ENCODE assay signal across 15 cellular contexts in the genomic region with DNA sequence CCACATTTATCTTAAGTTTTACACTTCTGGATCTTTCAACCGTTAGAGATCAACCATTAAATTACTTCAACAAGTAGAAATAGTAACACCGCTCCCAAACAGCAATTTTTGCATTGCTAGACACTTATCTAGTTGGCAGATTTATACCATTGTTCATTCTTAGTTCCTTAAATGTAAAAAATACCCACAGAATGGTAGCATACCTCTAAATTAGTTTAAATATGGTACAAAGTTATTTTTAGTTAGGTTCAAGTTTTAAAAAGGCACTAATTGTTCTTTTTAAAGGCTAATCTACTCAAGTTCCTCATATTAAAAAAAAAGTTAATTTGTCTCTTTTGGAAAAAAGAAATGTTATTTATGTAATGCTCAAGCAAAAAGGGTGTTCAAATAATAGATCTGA. TPM values are rescaled to one million over a fixed set of nuclear protein-coding genes. Genes with fewer than 3 reads are reported as not detected.
DNase-seq lines count a peak whose midpoint lies in the region; ATAC-seq and TF ChIP-seq lines count a peak whose summit lies in the region.
"Had no signal": no experiment of that assay in that cellular context is flagged by ENCODE, and none has a peak within 500 bp of the region (broad histone marks: within the 10 kb centered on the region; RNA-seq: fewer than 3 reads in every experiment).

No MANE protein-coding gene starts in this region.

- POLR2A ChIA-PET in CD4-positive, alpha-beta T cell (lab: Charles Lee): interaction anchor here (0.8 kb wide), 1 partner anchor 8 kb away, joined by 4 read pairs; a partner anchor contains a TSS

- H3K27me3 Mint-ChIP-seq in CD4-positive, alpha-beta T cell: no peaks in the 10 kb centered on the region
- H3K27me3 Mint-ChIP-seq in chondrocyte (ENCODE audit: low read depth): no peaks in the 10 kb centered on the region
- no peaks in the 10 kb centered on the region for H3K27me3 Mint-ChIP-seq in stimulated activated naive B cell treated with anti-CD40 and anti-IgM and Interleukin-4, amounts not matched to agents 10 μg/mL and 1 μg/mL and 100 μg/mL, for 72 hours

- DNase-seq in CD4-positive, alpha-beta T cell: no peak
- no peak for DNase-seq in chondrocyte (ENCODE audit: low spot score)
- DNase-seq in psoas muscle: no peak
- no peak for DNase-seq in prostate gland (ENCODE audit: low spot score)
- DNase-seq in stimulated activated CD4-positive, alpha-beta T cell treated with anti-CD3 and anti-CD28 coated beads, Interleukin-12 subunit alpha, Interleukin-12 subunit beta, amount 100 ng/mL, for 4 hours: no peak
- DNase-seq in stimulated activated naive B cell treated with anti-CD40 and anti-IgM and Interleukin-4, amounts not matched to agents 10 μg/mL and 1 μg/mL and 100 μg/mL, for 72 hours: no peak
- no peak for DNase-seq in NAMALWA (ENCODE audit: low spot score)
- DNase-seq: activated naive CD4-positive, alpha-beta T cell treated with anti-CD3 and anti-CD28 coated beads, Interleukin-2, amount 50 U/mL, for 16 hours; activated T-cell treated with anti-CD3 and anti-CD28 coated beads for 4 hours; Caco-2; esophagus squamous epithelium; NCI-H748 treated with DMSO at 0.1 percent for 48 hours; retina had no signal

- no peak overlapping the region for H3K9ac ChIP-seq in Loucy (ENCODE audit: low read depth, low read length, poor library complexity, severe bottlenecking)

- H3K9me3 Mint-ChIP-seq in CD4-positive, alpha-beta T cell: no peaks in the 10 kb centered on the region
- no peaks in the 10 kb centered on the region for H3K9me3 Mint-ChIP-seq in chondrocyte (ENCODE audit: low read depth)
- no peaks in the 10 kb centered on the region for H3K9me3 Mint-ChIP-seq in stimulated activated naive B cell treated with anti-CD40 and anti-IgM and Interleukin-4, amounts not matched to agents 10 μg/mL and 1 μg/mL and 100 μg/mL, for 72 hours

- no peak for TF ChIP-seq CTCF in CD4-positive, alpha-beta T cell (IDR thresholded peaks at IDR 0.05)
- no peak for TF ChIP-seq CTCF in Loucy (conservative IDR thresholded peaks at IDR 0.05; ENCODE audit: low read length)
- no peak for TF ChIP-seq CTCF in chondrocyte (IDR thresholded peaks at IDR 0.05)
- TF ChIP-seq CTCF in psoas muscle (IDR thresholded peaks at IDR 0.05): no peak
- no peak for TF ChIP-seq CTCF in prostate gland (IDR thresholded peaks at IDR 0.05)

- ATAC-seq in CD4-positive, alpha-beta T cell (ENCODE audit: poor library complexity): no peak
- no peak for ATAC-seq in psoas muscle
- no peak for ATAC-seq in stimulated activated naive B cell treated with anti-CD40 and anti-IgM and Interleukin-4, amounts not matched to agents 10 μg/mL and 1 μg/mL and 100 μg/mL, for 72 hours (replicated peaks)

- H3K36me3 ChIP-seq in Loucy (ENCODE audit: insufficient read depth, low read length) (no peaks in the 10 kb centered on the region), psoas muscle (ENCODE audit: insufficient read depth in 1 of 2, low read depth in 1 of 2) (peaks cover 0 to 18% of the 10 kb centered on the region in 2 donors), prostate gland (no peaks in the 10 kb centered on the region)

- peak overlapping the region; percentile 28 for H3K27ac Mint-ChIP-seq in CD4-positive, alpha-beta T cell
- H3K27ac Mint-ChIP-seq in chondrocyte (ENCODE audit: unreplicated experiment): peak overlapping the region; percentile 89
- no peak overlapping the region for H3K27ac Mint-ChIP-seq in stimulated activated naive B cell treated with anti-CD40 and anti-IgM and Interleukin-4, amounts not matched to agents 10 μg/mL and 1 μg/mL and 100 μg/mL, for 72 hours

- H3K4me1 Mint-ChIP-seq in CD4-positive, alpha-beta T cell (ENCODE audit: low read depth): peaks cover 81% of the 10 kb centered on the region
- peaks cover 87% of the 10 kb centered on the region for H3K4me1 Mint-ChIP-seq in chondrocyte (ENCODE audit: low read depth)
- peaks cover 14 to 46% of the 10 kb centered on the region in 2 donors for H3K4me1 Mint-ChIP-seq in stimulated activated naive B cell treated with anti-CD40 and anti-IgM and Interleukin-4, amounts not matched to agents 10 μg/mL and 1 μg/mL and 100 μg/mL, for 72 hours

- H4K20me1 ChIP-seq in Loucy (ENCODE audit: insufficient read depth, low read length, poor library complexity, severe bottlenecking): peaks cover 28% of the 10 kb centered on the region

- peaks cover 76% of the 10 kb centered on the region for H3K79me2 ChIP-seq in Loucy (ENCODE audit: insufficient read depth, low read length)

- H3K4me2 ChIP-seq in Loucy (ENCODE audit: low read depth, low read length, poor library complexity, severe bottlenecking): peak overlapping the region; percentile 53

- no peak overlapping the region for H3K27ac ChIP-seq in CD4-positive, alpha-beta T cell (ENCODE audit: low read depth, low read length)
- H3K27ac ChIP-seq in psoas muscle (peak overlapping the region; percentile 83), prostate gland (peak overlapping the region in 1 of 2 donors; percentile 20)
- H3K27ac ChIP-seq: body of pancreas had no signal

- intact Hi-C loops in CD4-positive, alpha-beta T cell (cut with DNase I, micrococcal nuclease): no loop called here
- intact Hi-C loops in psoas muscle (cut with DNase I): loop anchor here (5.0 to 10.0 kb wide), 4 partner anchors 32 to 52 kb away; no protein-coding TSS in a partner anchor
- intact Hi-C loops in prostate gland (cut with DNase I): no loop called here

- H3K4me3 ChIP-seq in Loucy (ENCODE audit: low read length, poor library complexity, severe bottlenecking): peak overlapping the region; percentile 38
- H3K4me3 ChIP-seq in psoas muscle: no peak overlapping the region
- H3K4me3 ChIP-seq in prostate gland: no peak overlapping the region
- H3K4me3 ChIP-seq: body of pancreas, esophagus squamous epithelium had no signal

- TF ChIP-seq POLR2A in prostate gland (IDR thresholded peaks at IDR 0.05): no peak

- no peak overlapping the region for H2AFZ ChIP-seq in Loucy (ENCODE audit: low read length)

- H3K4me3 Mint-ChIP-seq in CD4-positive, alpha-beta T cell: no peak overlapping the region
- H3K4me3 Mint-ChIP-seq in chondrocyte (ENCODE audit: unreplicated experiment): no peak overlapping the region
- H3K4me3 Mint-ChIP-seq in stimulated activated naive B cell treated with anti-CD40 and anti-IgM and Interleukin-4, amounts not matched to agents 10 μg/mL and 1 μg/mL and 100 μg/mL, for 72 hours: peak overlapping the region in 1 of 2 donors; percentile 25

- H3F3A ChIP-seq in Loucy (ENCODE audit: low read depth): no peaks in the 10 kb centered on the region

- H3K36me3 Mint-ChIP-seq in CD4-positive, alpha-beta T cell (ENCODE audit: low read depth): peaks cover 37% of the 10 kb centered on the region
- H3K36me3 Mint-ChIP-seq in chondrocyte (ENCODE audit: low read depth): peaks cover 3% of the 10 kb centered on the region
- H3K36me3 Mint-ChIP-seq in stimulated activated naive B cell treated with anti-CD40 and anti-IgM and Interleukin-4, amounts not matched to agents 10 μg/mL and 1 μg/mL and 100 μg/mL, for 72 hours: peaks cover 19 to 20% of the 10 kb centered on the region in 2 donors

- H3K27me3 ChIP-seq in CD4-positive, alpha-beta T cell (ENCODE audit: control insufficient read depth, insufficient read depth, low read length): no peaks in the 10 kb centered on the region
- H3K27me3 ChIP-seq in Loucy (ENCODE audit: insufficient read depth, low read length, poor library complexity, severe bottlenecking) (no peaks in the 10 kb centered on the region), psoas muscle (ENCODE audit: insufficient read depth in 3 of 3, low read length in 2 of 3) (no peaks in the 10 kb centered on the region), prostate gland (replicated peaks; ENCODE audit: insufficient read depth) (no peaks in the 10 kb centered on the region)
- H3K27me3 ChIP-seq: body of pancreas, esophagus squamous epithelium had no signal

- H3K9me2 ChIP-seq in Loucy (replicated peaks; ENCODE audit: low read depth, low read length): no peaks in the 10 kb centered on the region

- no peaks in the 10 kb centered on the region for H3K9me3 ChIP-seq in CD4-positive, alpha-beta T cell (ENCODE audit: control insufficient read depth, low read length)
- no peaks in the 10 kb centered on the region for H3K9me3 ChIP-seq in Loucy (ENCODE audit: insufficient read depth, low read depth, low read length)
- no peaks in the 10 kb centered on the region for H3K9me3 ChIP-seq in psoas muscle
- no peaks in the 10 kb centered on the region for H3K9me3 ChIP-seq in prostate gland
- H3K9me3 ChIP-seq: body of pancreas, Caco-2, esophagus squamous epithelium had no signal

- CTCF ChIA-PET in CD4-positive, alpha-beta T cell (lab: Charles Lee): interaction anchor here (0.9 kb wide), 1 partner anchor 8 kb away, joined by 3 read pairs; a partner anchor contains a TSS

- WGBS in psoas muscle, 3 donors: 20 to 45% (median 30%) methylated on average over 2 of the region's 2 CpGs
- 74% methylated on average over 2 of the region's 2 CpGs for WGBS in prostate gland

- peaks cover 44% of the 10 kb centered on the region for H3K4me1 ChIP-seq in Loucy (ENCODE audit: insufficient read depth, low read length, poor library complexity, severe bottlenecking)
- H3K4me1 ChIP-seq in psoas muscle: peaks cover 87% of the 10 kb centered on the region
- no peaks in the 10 kb centered on the region for H3K4me1 ChIP-seq in prostate gland (replicated peaks)

RNA-seq across cellular contexts. Expression of a gene that starts 8.1 kb away (rescaled TPM):
- 10 to 100 TPM; 21.3 to 22.0 TPM for total RNA-seq in CD4-positive, alpha-beta T cell
- total RNA-seq in chondrocyte: 44.5 to 50.5 TPM (median 49.0 TPM) in 3 replicates
- total RNA-seq in psoas muscle: 10 to 100 TPM; 35.9 to 55.0 (median 42.3) TPM
- polyA plus RNA-seq in psoas muscle: 100 to 1,000 TPM in 1 of 3 donors, 10 to 100 TPM in 2; 84.2 to 115 (median 90.6) TPM
- total RNA-seq in prostate gland: 100 to 1,000 TPM in 1 of 2 donors, 10 to 100 TPM in 1; 88.0 to 145 TPM

RNA-seq across cellular contexts. Expression of a gene that starts 51.6 kb away (rescaled TPM):
- total RNA-seq in CD4-positive, alpha-beta T cell: 1 to 10 TPM; 3.6 to 4.2 TPM
- total RNA-seq in chondrocyte (2.8 to 8.0 TPM (median 7.2 TPM) in 3 replicates), psoas muscle (10 to 100 TPM; 28.9 to 36.7 (median 34.2) TPM), prostate gland (10 to 100 TPM in 1 of 2 donors, 1 to 10 TPM in 1; 7.7 to 24.0 TPM)
- polyA plus RNA-seq in psoas muscle: 10 to 100 TPM; 14.5 to 60.8 (median 27.6) TPM

Comparison
In these comparisons a context has a peak if more than half of its experiments do, and no peak if none do; other contexts are left out.
1. intact Hi-C loops: an anchor here in psoas muscle (5.0 to 10.0 kb wide); none called in CD4-positive, alpha-beta T cell and prostate gland.